Comparison of ENCODE assay signal across 1 cellular context in the genomic region with DNA sequence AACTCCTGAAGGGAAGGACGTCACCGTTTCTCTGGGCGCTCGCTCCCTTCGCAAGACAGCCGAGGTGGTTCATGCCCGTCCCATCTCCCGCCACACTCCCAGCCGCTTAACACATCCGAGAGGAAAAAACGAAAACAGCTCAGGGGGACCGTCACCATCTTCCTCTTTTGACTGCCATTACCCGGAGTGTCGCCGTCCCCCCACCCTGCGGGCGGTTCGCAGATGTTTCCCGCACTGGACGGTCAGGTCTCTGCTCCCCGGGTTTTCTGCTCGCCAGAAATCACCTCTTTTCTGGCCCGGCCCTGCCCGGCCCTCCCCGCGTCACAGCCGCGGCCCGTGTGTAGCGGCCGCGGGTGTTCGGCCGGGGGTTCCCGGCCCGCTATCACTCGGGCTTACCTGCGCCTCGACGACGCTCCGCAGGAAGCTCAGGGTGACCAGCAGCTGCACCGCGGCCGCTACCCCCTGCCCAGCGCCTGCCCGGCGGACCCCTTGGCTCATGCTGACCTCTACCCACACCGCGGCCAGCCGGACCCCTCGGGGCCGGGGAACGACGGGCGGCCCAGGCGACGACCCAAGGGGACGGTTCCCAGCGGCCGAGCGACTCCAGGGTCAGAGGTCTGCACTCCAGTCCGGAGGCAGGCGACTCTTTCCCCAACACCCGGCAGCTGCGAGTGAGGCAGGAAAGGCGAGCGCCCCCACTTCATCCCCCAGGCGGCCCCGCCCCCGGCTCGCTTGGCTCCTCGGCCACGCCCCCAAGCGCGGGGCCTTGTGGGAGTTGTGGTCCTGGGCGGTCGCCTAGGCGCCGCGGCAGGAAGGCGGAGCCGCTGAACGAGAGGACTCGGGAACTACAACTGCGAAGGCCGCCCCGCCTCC.
TF ChIP-seq lines count a peak whose summit lies in the region.

A gene with protein sequence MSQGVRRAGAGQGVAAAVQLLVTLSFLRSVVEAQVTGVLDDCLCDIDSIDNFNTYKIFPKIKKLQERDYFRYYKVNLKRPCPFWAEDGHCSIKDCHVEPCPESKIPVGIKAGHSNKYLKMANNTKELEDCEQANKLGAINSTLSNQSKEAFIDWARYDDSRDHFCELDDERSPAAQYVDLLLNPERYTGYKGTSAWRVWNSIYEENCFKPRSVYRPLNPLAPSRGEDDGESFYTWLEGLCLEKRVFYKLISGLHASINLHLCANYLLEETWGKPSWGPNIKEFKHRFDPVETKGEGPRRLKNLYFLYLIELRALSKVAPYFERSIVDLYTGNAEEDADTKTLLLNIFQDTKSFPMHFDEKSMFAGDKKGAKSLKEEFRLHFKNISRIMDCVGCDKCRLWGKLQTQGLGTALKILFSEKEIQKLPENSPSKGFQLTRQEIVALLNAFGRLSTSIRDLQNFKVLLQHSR (minus strand): TSS at position 673 of the 873 bp plus-strand sequence. CDS start 175 bp downstream, at position 498.

TF ChIP-seq in HepG2, 621 proteins besides CTCF, POLR2A, EP300 and RAD21 (continued from another document and continues in another):
- TF ChIP-seq ZNF337 (CRISPR knock-in tag; IDR thresholded peaks at IDR 0.05; ENCODE audit: borderline replicate concordance, low read depth), result no peak
- 0 out of 2 replicates have a peak, but pooled peaks have one; percentile 46 for TF ChIP-seq ARHGAP35 (CRISPR knock-in tag; IDR thresholded peaks at IDR 0.05; ENCODE audit: borderline replicate concordance)
- no peak for TF ChIP-seq HNRNPUL1 (IDR thresholded peaks at IDR 0.05; ENCODE audit: low read depth, low read length)
- TF ChIP-seq GABPA (IDR thresholded peaks at IDR 0.05; ENCODE audit: low read depth, low read length), result no peak
- TF ChIP-seq GABPA (CRISPR knock-in tag; IDR thresholded peaks at IDR 0.05; ENCODE audit: low read depth), result peak; percentile 60
- peak; percentile 50; the same call in 1 of the 2 replicates for TF ChIP-seq ZSCAN21 (CRISPR knock-in tag; IDR thresholded peaks at IDR 0.05; ENCODE audit: borderline replicate concordance)
- TF ChIP-seq, protein P1, sequence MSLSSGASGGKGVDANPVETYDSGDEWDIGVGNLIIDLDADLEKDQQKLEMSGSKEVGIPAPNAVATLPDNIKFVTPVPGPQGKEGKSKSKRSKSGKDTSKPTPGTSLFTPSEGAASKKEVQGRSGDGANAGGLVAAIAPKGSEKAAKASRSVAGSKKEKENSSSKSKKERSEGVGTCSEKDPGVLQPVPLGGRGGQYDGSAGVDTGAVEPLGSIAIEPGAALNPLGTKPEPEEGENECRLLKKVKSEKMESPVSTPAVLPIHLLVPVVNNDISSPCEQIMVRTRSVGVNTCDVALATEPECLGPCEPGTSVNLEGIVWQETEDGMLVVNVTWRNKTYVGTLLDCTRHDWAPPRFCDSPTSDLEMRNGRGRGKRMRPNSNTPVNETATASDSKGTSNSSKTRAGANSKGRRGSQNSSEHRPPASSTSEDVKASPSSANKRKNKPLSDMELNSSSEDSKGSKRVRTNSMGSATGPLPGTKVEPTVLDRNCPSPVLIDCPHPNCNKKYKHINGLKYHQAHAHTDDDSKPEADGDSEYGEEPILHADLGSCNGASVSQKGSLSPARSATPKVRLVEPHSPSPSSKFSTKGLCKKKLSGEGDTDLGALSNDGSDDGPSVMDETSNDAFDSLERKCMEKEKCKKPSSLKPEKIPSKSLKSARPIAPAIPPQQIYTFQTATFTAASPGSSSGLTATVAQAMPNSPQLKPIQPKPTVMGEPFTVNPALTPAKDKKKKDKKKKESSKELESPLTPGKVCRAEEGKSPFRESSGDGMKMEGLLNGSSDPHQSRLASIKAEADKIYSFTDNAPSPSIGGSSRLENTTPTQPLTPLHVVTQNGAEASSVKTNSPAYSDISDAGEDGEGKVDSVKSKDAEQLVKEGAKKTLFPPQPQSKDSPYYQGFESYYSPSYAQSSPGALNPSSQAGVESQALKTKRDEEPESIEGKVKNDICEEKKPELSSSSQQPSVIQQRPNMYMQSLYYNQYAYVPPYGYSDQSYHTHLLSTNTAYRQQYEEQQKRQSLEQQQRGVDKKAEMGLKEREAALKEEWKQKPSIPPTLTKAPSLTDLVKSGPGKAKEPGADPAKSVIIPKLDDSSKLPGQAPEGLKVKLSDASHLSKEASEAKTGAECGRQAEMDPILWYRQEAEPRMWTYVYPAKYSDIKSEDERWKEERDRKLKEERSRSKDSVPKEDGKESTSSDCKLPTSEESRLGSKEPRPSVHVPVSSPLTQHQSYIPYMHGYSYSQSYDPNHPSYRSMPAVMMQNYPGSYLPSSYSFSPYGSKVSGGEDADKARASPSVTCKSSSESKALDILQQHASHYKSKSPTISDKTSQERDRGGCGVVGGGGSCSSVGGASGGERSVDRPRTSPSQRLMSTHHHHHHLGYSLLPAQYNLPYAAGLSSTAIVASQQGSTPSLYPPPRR (CRISPR knock-in tag; IDR thresholded peaks at IDR 0.05; ENCODE audit: borderline replicate concordance), result no peak
- TF ChIP-seq CREM (IDR thresholded peaks at IDR 0.05), result no peak
- no peak for TF ChIP-seq CREM (CRISPR knock-in tag; IDR thresholded peaks at IDR 0.05)
- no peak for TF ChIP-seq ZNF329 (CRISPR knock-in tag; IDR thresholded peaks at IDR 0.05; ENCODE audit: low read depth)
- 0 out of 2 replicates have a peak, but pooled peaks have one; percentile 47 for TF ChIP-seq ZMYM2 (CRISPR knock-in tag; IDR thresholded peaks at IDR 0.05)
- peak; percentile 61; the same call in 1 of the 2 replicates for TF ChIP-seq GFI1 (CRISPR knock-in tag; IDR thresholded peaks at IDR 0.05; ENCODE audit: borderline replicate concordance)
- peak; percentile 42; the same call in 1 of the 2 replicates for TF ChIP-seq NR2C2 (CRISPR knock-in tag; IDR thresholded peaks at IDR 0.05; ENCODE audit: borderline replicate concordance)
- TF ChIP-seq RFX5 (IDR thresholded peaks at IDR 0.05; ENCODE audit: low read depth, low read length), result no peak
- TF ChIP-seq CHD2 (IDR thresholded peaks at IDR 0.05; ENCODE audit: low read depth, low read length), result 0 out of 2 replicates have a peak, but pooled peaks have one; percentile 30
- peak; percentile 99 for TF ChIP-seq ZNF777 (CRISPR knock-in tag; IDR thresholded peaks at IDR 0.05)
- TF ChIP-seq PAWR (CRISPR knock-in tag; IDR thresholded peaks at IDR 0.05; ENCODE audit: borderline replicate concordance), result no peak
- TF ChIP-seq ZNF792 (CRISPR knock-in tag; IDR thresholded peaks at IDR 0.05), result no peak
- peak; percentile 35 for TF ChIP-seq ZNF883 (CRISPR knock-in tag; IDR thresholded peaks at IDR 0.05; ENCODE audit: not compliant biosample characterization)
- TF ChIP-seq, protein P2, sequence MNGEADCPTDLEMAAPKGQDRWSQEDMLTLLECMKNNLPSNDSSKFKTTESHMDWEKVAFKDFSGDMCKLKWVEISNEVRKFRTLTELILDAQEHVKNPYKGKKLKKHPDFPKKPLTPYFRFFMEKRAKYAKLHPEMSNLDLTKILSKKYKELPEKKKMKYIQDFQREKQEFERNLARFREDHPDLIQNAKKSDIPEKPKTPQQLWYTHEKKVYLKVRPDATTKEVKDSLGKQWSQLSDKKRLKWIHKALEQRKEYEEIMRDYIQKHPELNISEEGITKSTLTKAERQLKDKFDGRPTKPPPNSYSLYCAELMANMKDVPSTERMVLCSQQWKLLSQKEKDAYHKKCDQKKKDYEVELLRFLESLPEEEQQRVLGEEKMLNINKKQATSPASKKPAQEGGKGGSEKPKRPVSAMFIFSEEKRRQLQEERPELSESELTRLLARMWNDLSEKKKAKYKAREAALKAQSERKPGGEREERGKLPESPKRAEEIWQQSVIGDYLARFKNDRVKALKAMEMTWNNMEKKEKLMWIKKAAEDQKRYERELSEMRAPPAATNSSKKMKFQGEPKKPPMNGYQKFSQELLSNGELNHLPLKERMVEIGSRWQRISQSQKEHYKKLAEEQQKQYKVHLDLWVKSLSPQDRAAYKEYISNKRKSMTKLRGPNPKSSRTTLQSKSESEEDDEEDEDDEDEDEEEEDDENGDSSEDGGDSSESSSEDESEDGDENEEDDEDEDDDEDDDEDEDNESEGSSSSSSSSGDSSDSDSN (CRISPR knock-in tag; IDR thresholded peaks at IDR 0.05), result peak; percentile 79; the same call in 1 of the 2 replicates
- no peak for TF ChIP-seq FOXK2 (IDR thresholded peaks at IDR 0.05)
- no peak for TF ChIP-seq RFXANK (CRISPR knock-in tag; IDR thresholded peaks at IDR 0.05)
- no peak; the same call in 1 of the 2 replicates for TF ChIP-seq SALL1 (CRISPR knock-in tag; IDR thresholded peaks at IDR 0.05)
- no peak for TF ChIP-seq TMF1 (CRISPR knock-in tag; IDR thresholded peaks at IDR 0.05; ENCODE audit: low read depth)
- 0 out of 2 replicates have a peak, but pooled peaks have one; percentile 38 for TF ChIP-seq SPEN (CRISPR knock-in tag; IDR thresholded peaks at IDR 0.05; ENCODE audit: low read depth)
- TF ChIP-seq GLI4 (CRISPR knock-in tag; IDR thresholded peaks at IDR 0.05; ENCODE audit: borderline replicate concordance), result peak; percentile 25; the same call in 1 of the 2 replicates
- TF ChIP-seq, protein P3, sequence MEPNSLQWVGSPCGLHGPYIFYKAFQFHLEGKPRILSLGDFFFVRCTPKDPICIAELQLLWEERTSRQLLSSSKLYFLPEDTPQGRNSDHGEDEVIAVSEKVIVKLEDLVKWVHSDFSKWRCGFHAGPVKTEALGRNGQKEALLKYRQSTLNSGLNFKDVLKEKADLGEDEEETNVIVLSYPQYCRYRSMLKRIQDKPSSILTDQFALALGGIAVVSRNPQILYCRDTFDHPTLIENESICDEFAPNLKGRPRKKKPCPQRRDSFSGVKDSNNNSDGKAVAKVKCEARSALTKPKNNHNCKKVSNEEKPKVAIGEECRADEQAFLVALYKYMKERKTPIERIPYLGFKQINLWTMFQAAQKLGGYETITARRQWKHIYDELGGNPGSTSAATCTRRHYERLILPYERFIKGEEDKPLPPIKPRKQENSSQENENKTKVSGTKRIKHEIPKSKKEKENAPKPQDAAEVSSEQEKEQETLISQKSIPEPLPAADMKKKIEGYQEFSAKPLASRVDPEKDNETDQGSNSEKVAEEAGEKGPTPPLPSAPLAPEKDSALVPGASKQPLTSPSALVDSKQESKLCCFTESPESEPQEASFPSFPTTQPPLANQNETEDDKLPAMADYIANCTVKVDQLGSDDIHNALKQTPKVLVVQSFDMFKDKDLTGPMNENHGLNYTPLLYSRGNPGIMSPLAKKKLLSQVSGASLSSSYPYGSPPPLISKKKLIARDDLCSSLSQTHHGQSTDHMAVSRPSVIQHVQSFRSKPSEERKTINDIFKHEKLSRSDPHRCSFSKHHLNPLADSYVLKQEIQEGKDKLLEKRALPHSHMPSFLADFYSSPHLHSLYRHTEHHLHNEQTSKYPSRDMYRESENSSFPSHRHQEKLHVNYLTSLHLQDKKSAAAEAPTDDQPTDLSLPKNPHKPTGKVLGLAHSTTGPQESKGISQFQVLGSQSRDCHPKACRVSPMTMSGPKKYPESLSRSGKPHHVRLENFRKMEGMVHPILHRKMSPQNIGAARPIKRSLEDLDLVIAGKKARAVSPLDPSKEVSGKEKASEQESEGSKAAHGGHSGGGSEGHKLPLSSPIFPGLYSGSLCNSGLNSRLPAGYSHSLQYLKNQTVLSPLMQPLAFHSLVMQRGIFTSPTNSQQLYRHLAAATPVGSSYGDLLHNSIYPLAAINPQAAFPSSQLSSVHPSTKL (CRISPR knock-in tag; IDR thresholded peaks at IDR 0.05), result peak; percentile 45; the same call in 1 of the 2 replicates
- no peak for TF ChIP-seq HNRNPH1 (optimal IDR thresholded peaks at IDR 0.05; ENCODE audit: low read depth, low read length)
- no peak for TF ChIP-seq ONECUT2 (CRISPR knock-in tag; IDR thresholded peaks at IDR 0.05)
- TF ChIP-seq, protein P4, sequence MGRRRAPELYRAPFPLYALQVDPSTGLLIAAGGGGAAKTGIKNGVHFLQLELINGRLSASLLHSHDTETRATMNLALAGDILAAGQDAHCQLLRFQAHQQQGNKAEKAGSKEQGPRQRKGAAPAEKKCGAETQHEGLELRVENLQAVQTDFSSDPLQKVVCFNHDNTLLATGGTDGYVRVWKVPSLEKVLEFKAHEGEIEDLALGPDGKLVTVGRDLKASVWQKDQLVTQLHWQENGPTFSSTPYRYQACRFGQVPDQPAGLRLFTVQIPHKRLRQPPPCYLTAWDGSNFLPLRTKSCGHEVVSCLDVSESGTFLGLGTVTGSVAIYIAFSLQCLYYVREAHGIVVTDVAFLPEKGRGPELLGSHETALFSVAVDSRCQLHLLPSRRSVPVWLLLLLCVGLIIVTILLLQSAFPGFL (CRISPR knock-in tag; IDR thresholded peaks at IDR 0.05), result no peak
- TF ChIP-seq, protein P5, sequence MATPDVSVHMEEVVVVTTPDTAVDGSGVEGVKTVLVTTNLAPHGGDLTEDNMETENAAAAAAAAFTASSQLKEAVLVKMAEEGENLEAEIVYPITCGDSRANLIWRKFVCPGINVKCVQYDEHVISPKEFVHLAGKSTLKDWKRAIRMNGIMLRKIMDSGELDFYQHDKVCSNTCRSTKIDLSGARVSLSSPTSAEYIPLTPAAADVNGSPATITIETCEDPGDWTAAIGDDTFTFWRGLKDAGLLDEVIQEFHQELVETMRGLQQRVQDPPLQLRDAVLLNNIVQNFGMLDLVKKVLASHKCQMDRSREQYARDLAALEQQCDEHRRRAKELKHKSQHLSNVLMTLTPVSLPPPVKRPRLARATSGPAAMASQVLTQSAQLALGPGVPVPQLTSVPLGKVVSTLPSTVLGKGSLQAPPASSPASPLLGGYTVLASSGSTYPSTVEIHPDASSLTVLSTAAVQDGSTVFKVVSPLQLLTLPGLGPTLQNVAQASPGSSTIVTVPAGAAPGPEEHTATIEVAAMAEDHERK (CRISPR knock-in tag; IDR thresholded peaks at IDR 0.05; ENCODE audit: low read depth), result no peak
- peak; percentile 14; the same call in 1 of the 2 replicates for TF ChIP-seq HES4 (CRISPR knock-in tag; IDR thresholded peaks at IDR 0.05; ENCODE audit: borderline replicate concordance)
- TF ChIP-seq ZBTB42 (CRISPR knock-in tag; IDR thresholded peaks at IDR 0.05), result no peak
- TF ChIP-seq, protein P6, sequence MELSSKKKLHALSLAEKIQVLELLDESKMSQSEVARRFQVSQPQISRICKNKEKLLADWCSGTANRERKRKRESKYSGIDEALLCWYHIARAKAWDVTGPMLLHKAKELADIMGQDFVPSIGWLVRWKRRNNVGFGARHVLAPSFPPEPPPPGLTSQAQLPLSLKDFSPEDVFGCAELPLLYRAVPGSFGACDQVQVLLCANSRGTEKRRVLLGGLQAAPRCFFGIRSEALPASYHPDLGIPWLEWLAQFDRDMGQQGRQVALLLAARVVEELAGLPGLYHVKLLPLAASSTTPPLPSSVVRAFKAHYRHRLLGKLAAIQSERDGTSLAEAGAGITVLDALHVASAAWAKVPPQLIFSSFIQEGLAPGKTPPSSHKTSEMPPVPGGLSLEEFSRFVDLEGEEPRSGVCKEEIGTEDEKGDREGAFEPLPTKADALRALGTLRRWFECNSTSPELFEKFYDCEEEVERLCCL (CRISPR knock-in tag; IDR thresholded peaks at IDR 0.05; ENCODE audit: borderline replicate concordance), result no peak
- peak; percentile 78 for TF ChIP-seq RBFOX2 (IDR thresholded peaks at IDR 0.05; ENCODE audit: low read depth, low read length)
- peak; percentile 78; the same call in 1 of the 2 replicates for TF ChIP-seq ATF7-NPFF (CRISPR knock-in tag; IDR thresholded peaks at IDR 0.05; ENCODE audit: low read depth)
- TF ChIP-seq, protein P7, sequence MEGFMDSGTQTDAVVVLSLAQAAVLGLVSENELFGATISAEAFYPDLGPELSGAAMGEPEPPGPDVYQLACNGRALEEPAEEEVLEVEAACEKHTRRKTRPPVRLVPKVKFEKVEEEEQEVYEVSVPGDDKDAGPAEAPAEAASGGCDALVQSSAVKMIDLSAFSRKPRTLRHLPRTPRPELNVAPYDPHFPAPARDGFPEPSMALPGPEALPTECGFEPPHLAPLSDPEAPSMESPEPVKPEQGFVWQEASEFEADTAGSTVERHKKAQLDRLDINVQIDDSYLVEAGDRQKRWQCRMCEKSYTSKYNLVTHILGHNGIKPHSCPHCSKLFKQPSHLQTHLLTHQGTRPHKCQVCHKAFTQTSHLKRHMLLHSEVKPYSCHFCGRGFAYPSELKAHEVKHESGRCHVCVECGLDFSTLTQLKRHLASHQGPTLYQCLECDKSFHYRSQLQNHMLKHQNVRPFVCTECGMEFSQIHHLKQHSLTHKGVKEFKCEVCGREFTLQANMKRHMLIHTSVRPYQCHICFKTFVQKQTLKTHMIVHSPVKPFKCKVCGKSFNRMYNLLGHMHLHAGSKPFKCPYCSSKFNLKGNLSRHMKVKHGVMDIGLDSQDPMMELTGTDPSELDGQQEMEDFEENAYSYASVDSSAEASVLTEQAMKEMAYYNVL (CRISPR knock-in tag; IDR thresholded peaks at IDR 0.05; ENCODE audit: borderline replicate concordance), result 0 out of 2 replicates have a peak, but pooled peaks have one; percentile 37
